1 cellular context compared by ENCODE assay signal in the genomic region with DNA sequence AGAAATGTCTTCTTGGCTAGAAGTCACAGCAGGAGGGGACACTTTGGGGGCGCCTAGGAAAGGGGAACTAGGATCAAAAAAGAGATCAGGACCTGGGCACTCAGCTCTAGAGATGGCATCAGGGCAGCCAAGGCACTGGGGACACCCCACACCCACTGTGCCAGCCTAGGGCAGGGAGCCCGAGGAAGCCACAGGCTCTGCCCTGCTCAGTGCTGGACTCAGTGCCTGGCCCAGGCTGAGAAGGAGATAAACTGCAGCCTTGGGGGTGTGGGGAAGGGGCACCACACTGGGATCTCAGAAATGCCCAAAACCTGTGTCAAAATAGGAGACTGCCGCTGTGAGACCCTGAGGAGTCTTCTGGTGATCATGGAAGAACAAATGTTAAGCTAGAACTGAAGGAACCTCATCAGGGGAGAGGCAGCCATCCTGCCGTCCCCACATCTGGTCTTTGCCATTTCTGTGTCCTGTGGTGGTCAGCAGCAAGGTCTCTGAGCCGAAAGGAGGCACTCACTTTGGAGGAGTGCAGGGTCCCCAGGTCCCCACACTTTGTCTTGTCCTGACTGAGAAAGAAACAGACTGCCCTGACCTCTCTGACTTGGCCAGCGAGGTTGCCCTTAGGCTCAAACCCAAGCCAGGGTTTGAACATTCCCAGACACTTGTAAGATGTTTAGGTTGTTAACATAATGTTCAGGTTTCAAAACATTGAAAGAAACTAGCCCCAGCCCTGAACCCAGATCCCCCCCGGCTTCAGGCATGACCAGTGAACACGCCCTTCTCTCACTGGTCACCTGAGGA.
TF ChIP-seq lines count a peak whose summit lies in the region.

No MANE protein-coding gene starts in this region.

TF ChIP-seq in HCT116, 20 proteins besides CTCF, POLR2A, EP300 and RAD21:
- TF ChIP-seq ZFX (IDR thresholded peaks at IDR 0.05): no peak
- TF ChIP-seq SP1 (IDR thresholded peaks at IDR 0.05; ENCODE audit: low read depth): no peak
- TF ChIP-seq SRF (IDR thresholded peaks at IDR 0.05; ENCODE audit: low read depth): no peak
- no peak for TF ChIP-seq EZH2 (IDR thresholded peaks at IDR 0.05)
- no peak for TF ChIP-seq CEBPB (IDR thresholded peaks at IDR 0.05; ENCODE audit: low read depth)
- no peak for TF ChIP-seq ELF1 (IDR thresholded peaks at IDR 0.05; ENCODE audit: borderline replicate concordance, low read depth)
- no peak for TF ChIP-seq REST (IDR thresholded peaks at IDR 0.05; ENCODE audit: low read depth)
- no peak for TF ChIP-seq EGR1 (IDR thresholded peaks at IDR 0.05; ENCODE audit: low read depth)
